Comparison of ENCODE assay signal across 26 cellular contexts in genomic region chr9:12698986-12699385, GRCh38. TPM values are rescaled to one million over a fixed set of nuclear protein-coding genes. Genes with fewer than 3 reads are reported as not detected.
DNase-seq lines count a peak whose midpoint lies in the region; TF ChIP-seq lines count a peak whose summit lies in the region.
"Had no signal": no experiment of that assay in that cellular context is flagged by ENCODE, and none has a peak within 500 bp of the region (broad histone marks: within the 10 kb centered on the region; RNA-seq: fewer than 3 reads in every experiment).

No MANE protein-coding gene starts in this region.

- H3K9me3 ChIP-seq in effector memory CD4-positive, alpha-beta T cell (ENCODE audit: control insufficient read depth, low read length): no peaks in the 10 kb centered on the region
- H3K9me3 ChIP-seq: esophagus squamous epithelium, neutrophil, thoracic aorta had no signal

- peak; percentile 2 for DNase-seq in NCI-H82 (lab: John Stamatoyannopoulos, UW)
- no peak for DNase-seq in NCI-H82 treated with DMSO at 0.1 percent for 48 hours (lab: John Stamatoyannopoulos, UW; ENCODE audit: unreplicated experiment)
- DNase-seq in SK-MEL-5 (ENCODE audit: low read depth, low spot score): peak; percentile 87
- no peak for DNase-seq in fibroblast of the aortic adventitia (ENCODE audit: low read depth)
- DNase-seq in retinal pigment epithelial cell (ENCODE audit: low read depth): no peak
- DNase-seq in effector memory CD4-positive, alpha-beta T cell: no peak
- DNase-seq in DMS79 treated with DMSO at 0.1 percent for 48 hours (lab: John Stamatoyannopoulos, UW): no peak
- DNase-seq in germinal center (ENCODE audit: low spot score): no peak
- DNase-seq: 8988T; activated CD8-positive, alpha-beta T cell treated with anti-CD3 and anti-CD28 coated beads, Interleukin-2, amount 10 ng/mL, durations not matched to agents 7 days and 5 days; activated T-cell treated with anti-CD3 and anti-CD28 coated beads, Interleukin-2, amount 50 U/mL, for 48 hours; CD8-positive, alpha-beta memory T cell; dorsolateral prefrontal cortex; esophagus squamous epithelium; H7; hypothalamus; kidney glomerular epithelial cell; NCI-H1092 treated with DMSO at 0.1 percent for 48 hours; NCI-H2081; SIG-M5; stimulated activated CD4-positive, alpha-beta T cell treated with anti-CD3 and anti-CD28 coated beads, Interleukin-12 subunit alpha, Interleukin-12 subunit beta, amount 100 ng/mL, for 4 hours had no signal

- no peak overlapping the region for H3K27ac ChIP-seq in effector memory CD4-positive, alpha-beta T cell (ENCODE audit: insufficient read depth, low read length, poor library complexity, severe bottlenecking)
- H3K27ac ChIP-seq: esophagus squamous epithelium, neutrophil had no signal

- H3K36me3 ChIP-seq in effector memory CD4-positive, alpha-beta T cell (ENCODE audit: control insufficient read depth, insufficient read depth, low read length): no peaks in the 10 kb centered on the region
- H3K36me3 ChIP-seq: esophagus squamous epithelium, neutrophil, thoracic aorta had no signal

- TF ChIP-seq CTCF in fibroblast of the aortic adventitia (IDR thresholded peaks at IDR 0.05; ENCODE audit: insufficient read depth, low read length): peak; percentile 33
- TF ChIP-seq CTCF in retinal pigment epithelial cell (conservative IDR thresholded peaks at IDR 0.05; ENCODE audit: low read depth, low read length): peak; percentile 55

- H3K4me3 ChIP-seq in fibroblast of the aortic adventitia (ENCODE audit: low read depth, low read length) (no peak overlapping the region), retinal pigment epithelial cell (ENCODE audit: low read length) (peak overlapping the region; percentile 2)
- H3K4me3 ChIP-seq in effector memory CD4-positive, alpha-beta T cell (ENCODE audit: insufficient read depth, low read depth, low read length, poor library complexity, severe bottlenecking): no peak overlapping the region
- H3K4me3 ChIP-seq: dorsolateral prefrontal cortex, esophagus squamous epithelium, thoracic aorta had no signal

- in situ Hi-C loops in SK-MEL-5 (cut with HindIII; ENCODE audit: low pct_unique_long_range_greater_than_20kb, low sequenced_read_pairs): no loop called here

- no peaks in the 10 kb centered on the region for H3K27me3 ChIP-seq in effector memory CD4-positive, alpha-beta T cell (replicated peaks; ENCODE audit: control insufficient read depth, insufficient read depth, low read length, poor library complexity, severe bottlenecking)
- H3K27me3 ChIP-seq: dorsolateral prefrontal cortex, esophagus squamous epithelium, neutrophil had no signal

- no peaks in the 10 kb centered on the region for H3K4me1 ChIP-seq in effector memory CD4-positive, alpha-beta T cell (ENCODE audit: control insufficient read depth, insufficient read depth, low read length, poor library complexity, severe bottlenecking)

RNA-seq across cellular contexts. Expression of gene TYRP1, which starts 5.8 kb away (rescaled TPM):
- total RNA-seq in SK-MEL-5 (2014; rRNA removed; shearing (Covaris generic)): 1,105 and 1,258 TPM in 2 replicates
- polyA plus RNA-seq in SK-MEL-5 (2015; cell fraction: cytosol; rRNA removed): 457 and 517 TPM in 2 replicates
- polyA plus RNA-seq in SK-MEL-5 (2015; cell fraction: nucleus; rRNA removed): 286 and 313 TPM in 2 replicates
- 0.09 and 1.1 TPM in 2 replicates for total RNA-seq in fibroblast of the aortic adventitia (ENCODE audit: low replicate concordance)
- total RNA-seq: activated CD8-positive, alpha-beta T cell treated with anti-CD3 and anti-CD28 coated beads, Interleukin-2, amount 10 ng/mL, durations not matched to agents 7 days and 5 days; activated naive CD4-positive, alpha-beta T cell treated with anti-CD3 and anti-CD28 coated beads, Interleukin-2, amount 50 U/mL, for 72 hours; CD8-positive, alpha-beta memory T cell; esophagus squamous epithelium; NCI-H460; T-helper 2 cell treated with Interferon-gamma antibody and Interleukin-4, amounts not matched to agents 100 ng/mL and 5 ng/mL, for 36 hours had no signal
- polyA plus RNA-seq: CD8-positive, alpha-beta memory T cell had no signal

Comparison
In these comparisons a context has a peak if more than half of its experiments do, and no peak if none do; other contexts are left out.
1. DNase-seq: peak in NCI-H82 (single experiment) and SK-MEL-5 (single experiment); none in NCI-H82 treated with DMSO at 0.1 percent for 48 hours (single experiment), fibroblast of the aortic adventitia (single experiment), retinal pigment epithelial cell (single experiment), effector memory CD4-positive, alpha-beta T cell (0 of 3), DMS79 treated with DMSO at 0.1 percent for 48 hours (single experiment) and germinal center (single experiment).
2. RNA of gene TYRP1, which starts 5.8 kb away (total RNA-seq): 1,105 to 1,258 TPM in SK-MEL-5; 0.09 to 1.1 TPM in fibroblast of the aortic adventitia; every median in the first group is over 100 times any median in the second.